Comparison of ENCODE assay signal across 8 cellular contexts in genomic region chr1:155250633-155251449, GRCh38. TPM values are rescaled to one million over a fixed set of nuclear protein-coding genes. Genes with fewer than 3 reads are reported as not detected.
DNase-seq lines count a peak whose midpoint lies in the region; ATAC-seq and TF ChIP-seq lines count a peak whose summit lies in the region.

No MANE protein-coding gene starts in this region.

- H3K4me2 ChIP-seq in fibroblast of lung (ENCODE audit: extremely low read depth, insufficient read depth, low read length) = no peak overlapping the region

- no peak overlapping the region for H3K27ac ChIP-seq in fibroblast of lung (ENCODE audit: insufficient read depth, low read length)

- H2AFZ ChIP-seq in fibroblast of lung (ENCODE audit: low read length) = no peak overlapping the region

- H3K9ac ChIP-seq in fibroblast of lung (ENCODE audit: insufficient read depth, low read length) = no peak overlapping the region

- H3K4me1 Mint-ChIP-seq in activated T-helper 1 cell treated with anti-CD3 and anti-CD28 coated beads, Interleukin-12 subunit alpha, Interleukin-12 subunit beta, Interleukin-2, Interleukin-4 antibody, amounts not matched to agents 30 ng/mL and 10 ng/mL and 1 ng/mL, durations not matched to agents 14 hours and 24 hours and 36 hours (ENCODE audit: low read depth) = peaks cover 32% of the 10 kb centered on the region
- H3K4me1 Mint-ChIP-seq in natural killer cell treated with Interleukin-12 subunit alpha and Interleukin-12 subunit beta and Interleukin-15 and Interleukin-18, amount 100 ng/mL, for 72 hours (ENCODE audit: low read depth in 2 of 2) = peaks cover 19 to 34% of the 10 kb centered on the region in 2 donors

- DNase-seq in Daoy (ENCODE audit: low read depth) = peak; percentile 94
- peak; percentile 94 to 96 for DNase-seq in Kasumi-1 (lab: John Stamatoyannopoulos, UW)
- peak; percentile 90 for DNase-seq in RKO (ENCODE audit: low spot score)
- DNase-seq in activated T-helper 1 cell treated with anti-CD3 and anti-CD28 coated beads, Interleukin-12 subunit alpha, Interleukin-12 subunit beta, Interleukin-2, Interleukin-4 antibody, amounts not matched to agents 30 ng/mL and 10 ng/mL and 1 ng/mL, durations not matched to agents 14 hours and 24 hours and 36 hours (ENCODE audit: low spot score) = peak; percentile 92
- DNase-seq in fibroblast of lung (ENCODE audit: low read depth in 2 of 2) = peak; percentile 77 to 91
- DNase-seq in natural killer cell treated with Interleukin-12 subunit alpha and Interleukin-12 subunit beta and Interleukin-15 and Interleukin-18, amount 100 ng/mL, for 72 hours (ENCODE audit: low spot score) = peak; percentile 95
- peak; percentile 99 for DNase-seq in stimulated activated naive CD8-positive, alpha-beta T cell treated with anti-CD3 and anti-CD28 coated beads, Interleukin-15, Interleukin-2, amounts not matched to agents 100 U/mL and 50 U/mL, for 24 hours

- H3K79me2 ChIP-seq in fibroblast of lung (ENCODE audit: control insufficient read depth, insufficient read depth, low read length) = peaks cover 16% of the 10 kb centered on the region

- H3K27me3 ChIP-seq in fibroblast of lung (ENCODE audit: control insufficient read depth, insufficient read depth, low read length) = no peaks in the 10 kb centered on the region

- no peaks in the 10 kb centered on the region for H4K20me1 ChIP-seq in fibroblast of lung (ENCODE audit: control insufficient read depth, extremely low read depth, insufficient read depth, low read length)

- H3K4me1 ChIP-seq in fibroblast of lung (ENCODE audit: control insufficient read depth, extremely low read depth, insufficient read depth, low read length) = peaks cover 10% of the 10 kb centered on the region

- intact Hi-C loops in activated T-helper 1 cell treated with anti-CD3 and anti-CD28 coated beads, Interleukin-12 subunit alpha, Interleukin-12 subunit beta, Interleukin-2, Interleukin-4 antibody, amounts not matched to agents 30 ng/mL and 10 ng/mL and 1 ng/mL, durations not matched to agents 14 hours and 24 hours and 36 hours (cut with micrococcal nuclease) = loop anchor here (1.0 kb wide), 5 partner anchors 11 to 341 kb away; partner anchors contain the start of genes FDPS, HCN3 and SCAMP3

- TF ChIP-seq CTCF in fibroblast of lung (conservative IDR thresholded peaks at IDR 0.05 in 1 of 2, IDR thresholded peaks at IDR 0.05 in 1 of 2; ENCODE audit: low read depth in 1 of 2, low read length in 2 of 2) = peak; percentile 96 to 99

- H3K36me3 ChIP-seq in fibroblast of lung (ENCODE audit: control insufficient read depth, insufficient read depth, low read length) = peaks cover 13% of the 10 kb centered on the region

- peaks cover 9% of the 10 kb centered on the region for H3K36me3 Mint-ChIP-seq in activated T-helper 1 cell treated with anti-CD3 and anti-CD28 coated beads, Interleukin-12 subunit alpha, Interleukin-12 subunit beta, Interleukin-2, Interleukin-4 antibody, amounts not matched to agents 30 ng/mL and 10 ng/mL and 1 ng/mL, durations not matched to agents 14 hours and 24 hours and 36 hours (ENCODE audit: low read depth)
- H3K36me3 Mint-ChIP-seq in natural killer cell treated with Interleukin-12 subunit alpha and Interleukin-12 subunit beta and Interleukin-15 and Interleukin-18, amount 100 ng/mL, for 72 hours = no peaks in the 10 kb centered on the region

- H3K9me3 ChIP-seq in fibroblast of lung (ENCODE audit: control insufficient read depth, insufficient read depth, low read depth, low read length) = no peaks in the 10 kb centered on the region

- no peak overlapping the region for H3K4me3 ChIP-seq in fibroblast of lung (replicated peaks in 1 of 4; ENCODE audit: control extremely low read depth in 1 of 4, insufficient read depth in 1 of 4, low read depth in 3 of 4, low read length in 4 of 4)

- no peak overlapping the region for H3K27ac Mint-ChIP-seq in activated T-helper 1 cell treated with anti-CD3 and anti-CD28 coated beads, Interleukin-12 subunit alpha, Interleukin-12 subunit beta, Interleukin-2, Interleukin-4 antibody, amounts not matched to agents 30 ng/mL and 10 ng/mL and 1 ng/mL, durations not matched to agents 14 hours and 24 hours and 36 hours
- H3K27ac Mint-ChIP-seq in natural killer cell treated with Interleukin-12 subunit alpha and Interleukin-12 subunit beta and Interleukin-15 and Interleukin-18, amount 100 ng/mL, for 72 hours = peak overlapping the region in 1 of 2 donors; percentile 68

- H3K27me3 Mint-ChIP-seq in activated T-helper 1 cell treated with anti-CD3 and anti-CD28 coated beads, Interleukin-12 subunit alpha, Interleukin-12 subunit beta, Interleukin-2, Interleukin-4 antibody, amounts not matched to agents 30 ng/mL and 10 ng/mL and 1 ng/mL, durations not matched to agents 14 hours and 24 hours and 36 hours (ENCODE audit: insufficient read depth) = no peaks in the 10 kb centered on the region
- no peaks in the 10 kb centered on the region for H3K27me3 Mint-ChIP-seq in natural killer cell treated with Interleukin-12 subunit alpha and Interleukin-12 subunit beta and Interleukin-15 and Interleukin-18, amount 100 ng/mL, for 72 hours

- H3K9me3 Mint-ChIP-seq in activated T-helper 1 cell treated with anti-CD3 and anti-CD28 coated beads, Interleukin-12 subunit alpha, Interleukin-12 subunit beta, Interleukin-2, Interleukin-4 antibody, amounts not matched to agents 30 ng/mL and 10 ng/mL and 1 ng/mL, durations not matched to agents 14 hours and 24 hours and 36 hours = no peaks in the 10 kb centered on the region
- H3K9me3 Mint-ChIP-seq in natural killer cell treated with Interleukin-12 subunit alpha and Interleukin-12 subunit beta and Interleukin-15 and Interleukin-18, amount 100 ng/mL, for 72 hours = no peaks in the 10 kb centered on the region

- peak overlapping the region; percentile 12 for H3K4me3 Mint-ChIP-seq in activated T-helper 1 cell treated with anti-CD3 and anti-CD28 coated beads, Interleukin-12 subunit alpha, Interleukin-12 subunit beta, Interleukin-2, Interleukin-4 antibody, amounts not matched to agents 30 ng/mL and 10 ng/mL and 1 ng/mL, durations not matched to agents 14 hours and 24 hours and 36 hours
- H3K4me3 Mint-ChIP-seq in natural killer cell treated with Interleukin-12 subunit alpha and Interleukin-12 subunit beta and Interleukin-15 and Interleukin-18, amount 100 ng/mL, for 72 hours = peak overlapping the region; percentile 45

- peak; percentile 80 for ATAC-seq in GM21737 (IDR thresholded peaks at IDR 0.05; ENCODE audit: unreplicated experiment)
- peak; percentile 96 to 97 for ATAC-seq in natural killer cell treated with Interleukin-12 subunit alpha and Interleukin-12 subunit beta and Interleukin-15 and Interleukin-18, amount 100 ng/mL, for 72 hours
- ATAC-seq in stimulated activated naive CD8-positive, alpha-beta T cell treated with anti-CD3 and anti-CD28 coated beads, Interleukin-15, Interleukin-2, amounts not matched to agents 100 U/mL and 50 U/mL, for 24 hours = peak; percentile 95

RNA-seq across cellular contexts. Expression of gene ENTREP3, which starts 4.4 kb away (rescaled TPM):
- total RNA-seq in Daoy (2014; rRNA removed; shearing (Covaris generic)) = 1.6 and 2.7 TPM in 2 replicates
- 40.3 and 45.5 TPM in 2 replicates for total RNA-seq in activated T-helper 1 cell treated with anti-CD3 and anti-CD28 coated beads, Interleukin-12 subunit alpha, Interleukin-12 subunit beta, Interleukin-2, Interleukin-4 antibody, amounts not matched to agents 30 ng/mL and 10 ng/mL and 1 ng/mL, durations not matched to agents 14 hours and 24 hours and 36 hours
- total RNA-seq in fibroblast of lung = 5.4 and 12.9 TPM in 2 replicates
- 8.5 and 14.3 TPM in 2 replicates for polyA plus RNA-seq in fibroblast of lung
- polyA plus RNA-seq in fibroblast of lung (2012) = 35.4 and 52.2 TPM in 2 replicates
- polyA minus RNA-seq in fibroblast of lung (ENCODE audit: low replicate concordance) = 56.0 and 63.3 TPM in 2 replicates
- total RNA-seq in natural killer cell treated with Interleukin-12 subunit alpha and Interleukin-12 subunit beta and Interleukin-15 and Interleukin-18, amount 100 ng/mL, for 72 hours = 10 to 100 TPM; 12.3 to 38.0 TPM

RNA-seq across cellular contexts. Expression of gene SCAMP3, which starts 11.3 kb away (rescaled TPM):
- 42.1 and 43.4 TPM in 2 replicates for total RNA-seq in Daoy (2014; rRNA removed; shearing (Covaris generic))
- total RNA-seq in activated T-helper 1 cell treated with anti-CD3 and anti-CD28 coated beads, Interleukin-12 subunit alpha, Interleukin-12 subunit beta, Interleukin-2, Interleukin-4 antibody, amounts not matched to agents 30 ng/mL and 10 ng/mL and 1 ng/mL, durations not matched to agents 14 hours and 24 hours and 36 hours = 147 and 168 TPM in 2 replicates
- total RNA-seq in fibroblast of lung = 25.2 and 33.2 TPM in 2 replicates
- 106 and 151 TPM in 2 replicates for polyA plus RNA-seq in fibroblast of lung
- polyA plus RNA-seq in fibroblast of lung (2012) = 81.8 and 114 TPM in 2 replicates
- polyA minus RNA-seq in fibroblast of lung (ENCODE audit: low replicate concordance) = 180 and 307 TPM in 2 replicates
- total RNA-seq in natural killer cell treated with Interleukin-12 subunit alpha and Interleukin-12 subunit beta and Interleukin-15 and Interleukin-18, amount 100 ng/mL, for 72 hours = 100 to 1,000 TPM; 134 to 169 TPM

RNA-seq across cellular contexts. Expression of gene CLK2, which starts 22.5 kb away (rescaled TPM):
- total RNA-seq in Daoy (2014; rRNA removed; shearing (Covaris generic)) = 11.5 and 15.1 TPM in 2 replicates
- 87.0 and 91.6 TPM in 2 replicates for total RNA-seq in activated T-helper 1 cell treated with anti-CD3 and anti-CD28 coated beads, Interleukin-12 subunit alpha, Interleukin-12 subunit beta, Interleukin-2, Interleukin-4 antibody, amounts not matched to agents 30 ng/mL and 10 ng/mL and 1 ng/mL, durations not matched to agents 14 hours and 24 hours and 36 hours
- total RNA-seq in fibroblast of lung = 21.3 and 26.8 TPM in 2 replicates
- polyA plus RNA-seq in fibroblast of lung = 34.0 and 40.9 TPM in 2 replicates
- 23.9 and 27.2 TPM in 2 replicates for polyA plus RNA-seq in fibroblast of lung (2012)
- polyA minus RNA-seq in fibroblast of lung (ENCODE audit: low replicate concordance) = 47.5 and 75.3 TPM in 2 replicates
- 100 to 1,000 TPM in 1 of 2 donors, 10 to 100 TPM in 1; 77.1 to 117 TPM for total RNA-seq in natural killer cell treated with Interleukin-12 subunit alpha and Interleukin-12 subunit beta and Interleukin-15 and Interleukin-18, amount 100 ng/mL, for 72 hours

RNA-seq across cellular contexts. Expression of gene HCN3, which starts 26.4 kb away (rescaled TPM):
- total RNA-seq in Daoy (2014; rRNA removed; shearing (Covaris generic)) = 0.11 and 0.65 TPM in 2 replicates
- 2.5 and 3.3 TPM in 2 replicates for total RNA-seq in activated T-helper 1 cell treated with anti-CD3 and anti-CD28 coated beads, Interleukin-12 subunit alpha, Interleukin-12 subunit beta, Interleukin-2, Interleukin-4 antibody, amounts not matched to agents 30 ng/mL and 10 ng/mL and 1 ng/mL, durations not matched to agents 14 hours and 24 hours and 36 hours
- 0.99 and 1.0 TPM in 2 replicates for total RNA-seq in fibroblast of lung
- polyA plus RNA-seq in fibroblast of lung = 0.79 and 0.86 TPM in 2 replicates
- 0.73 and 1.1 TPM in 2 replicates for polyA plus RNA-seq in fibroblast of lung (2012)
- polyA minus RNA-seq in fibroblast of lung (ENCODE audit: low replicate concordance) = 7.3 and 11.7 TPM in 2 replicates
- 1 to 10 TPM; 2.0 to 4.7 TPM for total RNA-seq in natural killer cell treated with Interleukin-12 subunit alpha and Interleukin-12 subunit beta and Interleukin-15 and Interleukin-18, amount 100 ng/mL, for 72 hours

RNA-seq across cellular contexts. Expression of gene MTX1, which starts 42.3 kb away (rescaled TPM):
- total RNA-seq in Daoy (2014; rRNA removed; shearing (Covaris generic)) = 81.3 and 96.7 TPM in 2 replicates
- total RNA-seq in activated T-helper 1 cell treated with anti-CD3 and anti-CD28 coated beads, Interleukin-12 subunit alpha, Interleukin-12 subunit beta, Interleukin-2, Interleukin-4 antibody, amounts not matched to agents 30 ng/mL and 10 ng/mL and 1 ng/mL, durations not matched to agents 14 hours and 24 hours and 36 hours = 61.8 and 62.3 TPM in 2 replicates
- 36.7 and 46.6 TPM in 2 replicates for total RNA-seq in fibroblast of lung
- polyA plus RNA-seq in fibroblast of lung = 42.2 and 52.4 TPM in 2 replicates
- 51.8 and 72.5 TPM in 2 replicates for polyA plus RNA-seq in fibroblast of lung (2012)
- polyA minus RNA-seq in fibroblast of lung (ENCODE audit: low replicate concordance) = 97.5 and 113 TPM in 2 replicates
- 10 to 100 TPM; 42.6 to 53.0 TPM for total RNA-seq in natural killer cell treated with Interleukin-12 subunit alpha and Interleukin-12 subunit beta and Interleukin-15 and Interleukin-18, amount 100 ng/mL, for 72 hours
